ENCODE assay signal across 8 cellular contexts in genomic region chr22:23237201-23237798, GRCh38. TPM values are rescaled to one million over a fixed set of nuclear protein-coding genes. Genes with fewer than 3 reads are reported as not detected.
DNase-seq lines count a peak whose midpoint lies in the region; ATAC-seq, FAIRE-seq and TF ChIP-seq lines count a peak whose summit lies in the region.

No MANE protein-coding gene starts in this region.

- peak; percentile 50 for DNase-seq in BE2C
- peak; percentile 42 for DNase-seq in NCI-H1694 (lab: John Stamatoyannopoulos, UW)
- peak; percentile 61 for DNase-seq in astrocyte of the spinal cord (ENCODE audit: low read depth, low spot score)
- DNase-seq in HepG2 (ENCODE audit: low spot score) = no peak
- no peak for DNase-seq in stimulated activated CD8-positive, alpha-beta memory T cell treated with anti-CD3 and anti-CD28 coated beads, Interleukin-4, amount 100 ng/mL, for 48 hours
- no peak for DNase-seq in SW480 (ENCODE audit: low spot score)
- no peak for DNase-seq in GM03348 (ENCODE audit: low spot score)

- no peaks in the 10 kb centered on the region for H3K27me3 ChIP-seq in BE2C
- H3K27me3 ChIP-seq in HepG2 (ENCODE audit: control insufficient read depth in 1 of 2, insufficient read depth in 2 of 2, low read length in 2 of 2) = no peaks in the 10 kb centered on the region

- CTCF ChIA-PET in HepG2 (lab: Yijun Ruan, JAX; ENCODE audit: low intra/inter-chr PET ratio, low total read pairs) = no interaction called here

- intact Hi-C loops in HepG2 (cut with micrococcal nuclease; ENCODE audit: unreplicated experiment) = no loop called here

- no peak for TF ChIP-seq RAD21 in HepG2 (CRISPR knock-in tag; IDR thresholded peaks at IDR 0.05)

- no peak overlapping the region for H2AFZ ChIP-seq in HepG2 (ENCODE audit: low read length)

- peaks cover 72% of the 10 kb centered on the region for H3K79me2 ChIP-seq in HepG2 (ENCODE audit: insufficient read depth, low read length)

- H3K9me3 ChIP-seq in BE2C (no peaks in the 10 kb centered on the region), HepG2 (ENCODE audit: low read length) (no peaks in the 10 kb centered on the region)

- H3K4me2 ChIP-seq in HepG2 (ENCODE audit: low read depth, low read length) = no peak overlapping the region

- no TSS peak for BruUV-seq in HepG2 (replicated peaks; lab: Mats Ljungman, UMichigan)

- H3K4me3 ChIP-seq in BE2C (ENCODE audit: low read depth, low read length) (no peak overlapping the region), astrocyte of the spinal cord (ENCODE audit: low read depth, low read length) (no peak overlapping the region), HepG2 (replicated peaks in 1 of 3; ENCODE audit: insufficient read depth in 1 of 3, low read depth in 2 of 3, low read length in 3 of 3) (no peak overlapping the region)

- H3K36me3 ChIP-seq in BE2C (no peaks in the 10 kb centered on the region), HepG2 (replicated peaks in 1 of 2; ENCODE audit: control insufficient read depth in 1 of 2, insufficient read depth in 2 of 2, low read length in 2 of 2) (peaks cover 4 to 36% of the 10 kb centered on the region in 2 experiments; a peak in 3 of 5 replicates)

- WGBS in HepG2 (ENCODE audit: low lambda C conversion rate) = 95% methylated on average over 11 of the region's 16 CpGs

- ATAC-seq in HepG2 (no peak), HG03025 (IDR thresholded peaks at IDR 0.05; ENCODE audit: low FRiP score, unreplicated experiment) (no peak)

- H4K20me1 ChIP-seq in HepG2 (ENCODE audit: insufficient read depth, low read length) = peaks cover 6% of the 10 kb centered on the region; the same call in 1 of the 2 replicates

- in situ Hi-C loops in astrocyte of the spinal cord (cut with HindIII; ENCODE audit: low sequenced_read_pairs) = no loop called here
- in situ Hi-C loops in HepG2 (cut with HindIII; ENCODE audit: extremely low pct_ligation_motif_present, low pct_unique_long_range_greater_than_20kb) = no loop called here

- no peak overlapping the region for H3K27ac ChIP-seq in HepG2 (ENCODE audit: extremely low read length, insufficient read depth, low read length)

- TF ChIP-seq POLR2A in HepG2 (IDR thresholded peaks at IDR 0.05; ENCODE audit: insufficient read depth in 1 of 2, low read depth in 2 of 2, low read length in 2 of 2) = no peak

- TF ChIP-seq EP300 in HepG2 (IDR thresholded peaks at IDR 0.05; ENCODE audit: low read depth in 2 of 2, low read length in 2 of 2) (no peak), HepG2 (CRISPR knock-in tag; IDR thresholded peaks at IDR 0.05; ENCODE audit: borderline replicate concordance) (no peak)

- no peak for FAIRE-seq in HepG2 (lab: Jason Lieb, UNC)

- no peak for TF ChIP-seq CTCF in BE2C (IDR thresholded peaks at IDR 0.05; ENCODE audit: low read depth, low read length)
- TF ChIP-seq CTCF in astrocyte of the spinal cord (IDR thresholded peaks at IDR 0.05; ENCODE audit: low read depth, low read length) = no peak
- TF ChIP-seq CTCF in HepG2 (CRISPR knock-in tag; IDR thresholded peaks at IDR 0.05) = no peak

- H3K4me1 ChIP-seq in BE2C = no peaks in the 10 kb centered on the region
- peaks cover 19% of the 10 kb centered on the region for H3K4me1 ChIP-seq in HepG2 (ENCODE audit: insufficient read depth, low read length)

- H3K9ac ChIP-seq in HepG2 (ENCODE audit: insufficient read depth, low read depth, low read length) = no peak overlapping the region

- POLR2A ChIA-PET in HepG2 (lab: Yijun Ruan, JAX) = no interaction called here

TF ChIP-seq in HepG2, 621 proteins besides CTCF, POLR2A, EP300 and RAD21:
- TF ChIP-seq HNRNPH1 (optimal IDR thresholded peaks at IDR 0.05; ENCODE audit: low read depth, low read length) (no peak), RBM22 (optimal IDR thresholded peaks at IDR 0.05; ENCODE audit: low read length) (peak; percentile 28)
TF ChIP-seq in HepG2: peak in this region for 1.

RNA-seq across cellular contexts. Expression of gene BCR, which starts 57.0 kb away (rescaled TPM):
- 59.1 TPM for polyA plus RNA-seq in BE2C (2012; ENCODE audit: insufficient read depth, insufficient read length, low read depth)
- total RNA-seq in HepG2 (2016; rRNA removed; fragmentation: Illumina TruSeq; extraction: Trizol) = 33.6 and 35.4 TPM in 2 replicates
- 10.9 and 12.3 TPM in 2 replicates for total RNA-seq in HepG2 (2016; cell fraction: cytosol; rRNA removed; fragmentation: Illumina TruSeq; extraction: Trizol; ENCODE audit: low read depth)
- 29.4 and 37.4 TPM in 2 replicates for total RNA-seq in HepG2 (2016; cell fraction: insoluble cytoplasmic fraction; rRNA removed; fragmentation: Illumina TruSeq; extraction: Trizol)
- 17.4 and 22.3 TPM in 2 replicates for total RNA-seq in HepG2 (2016; cell fraction: membrane; rRNA removed; fragmentation: Illumina TruSeq; extraction: Trizol)
- total RNA-seq in HepG2 (2016; cell fraction: nucleus; rRNA removed; fragmentation: Illumina TruSeq; extraction: Trizol) = 26.4 and 32.2 TPM in 2 replicates
- polyA plus RNA-seq in HepG2 (2011; rRNA removed) = 19.9 and 21.9 TPM in 2 replicates
- polyA plus RNA-seq in HepG2 (2011; cell fraction: cytosol; rRNA removed) = 28.9 and 33.8 TPM in 2 replicates
- 66.0 and 71.9 TPM in 2 replicates for polyA plus RNA-seq in HepG2 (2011; cell fraction: nucleus; rRNA removed)
- polyA plus RNA-seq in HepG2 (2012) = 21.2 and 25.3 TPM in 2 replicates
- 2.3 and 4.6 TPM in 2 replicates for polyA plus RNA-seq in HepG2 (2016; cell fraction: cytosol; fragmentation: Illumina TruSeq; extraction: Trizol; ENCODE audit: low read depth)
- polyA plus RNA-seq in HepG2 (2016; cell fraction: insoluble cytoplasmic fraction; fragmentation: Illumina TruSeq; extraction: Trizol; ENCODE audit: low read depth) = 26.5 and 34.8 TPM in 2 replicates
- 11.6 and 12.9 TPM in 2 replicates for polyA plus RNA-seq in HepG2 (2016; cell fraction: membrane; fragmentation: Illumina TruSeq; extraction: Trizol; ENCODE audit: low read depth)
- 45.4 and 51.6 TPM in 2 replicates for polyA plus RNA-seq in HepG2 (2016; cell fraction: nucleus; fragmentation: Illumina TruSeq; extraction: Trizol; ENCODE audit: insufficient read depth, low read depth)
- polyA minus RNA-seq in HepG2 (2011; rRNA and poly(A)+ RNA removed; ENCODE audit: low replicate concordance) = 67.7 and 82.7 TPM in 2 replicates
- 43.0 and 57.5 TPM in 2 replicates for polyA minus RNA-seq in HepG2 (2011; cell fraction: cytosol; rRNA and poly(A)+ RNA removed)
- polyA minus RNA-seq in HepG2 (2011; cell fraction: nucleus; rRNA and poly(A)+ RNA removed) = 24.6 and 32.1 TPM in 2 replicates

Comparison
In these comparisons a context has a peak if more than half of its experiments do, and no peak if none do; other contexts are left out.
1. DNase-seq: peak in BE2C (single experiment), NCI-H1694 (single experiment) and astrocyte of the spinal cord (single experiment); none in HepG2 (single experiment), stimulated activated CD8-positive, alpha-beta memory T cell treated with anti-CD3 and anti-CD28 coated beads, Interleukin-4, amount 100 ng/mL, for 48 hours (single experiment), SW480 (single experiment) and GM03348 (single experiment).